ENCODE assay signal across 1 cellular context in genomic region chr19:20179946-20180345, GRCh38.
TF ChIP-seq lines count a peak whose summit lies in the region.

No MANE protein-coding gene starts in this region.

TF ChIP-seq in SK-N-SH, 30 proteins besides CTCF, POLR2A, EP300 and RAD21 (continued from another document):
- no peak for TF ChIP-seq IRF3 (IDR thresholded peaks at IDR 0.05; ENCODE audit: low read depth, low read length)
- TF ChIP-seq TEAD4 (IDR thresholded peaks at IDR 0.05; ENCODE audit: borderline replicate concordance, insufficient read depth), result no peak
- no peak for TF ChIP-seq FOXM1 (IDR thresholded peaks at IDR 0.05; ENCODE audit: low read depth)
- TF ChIP-seq, protein P1, sequence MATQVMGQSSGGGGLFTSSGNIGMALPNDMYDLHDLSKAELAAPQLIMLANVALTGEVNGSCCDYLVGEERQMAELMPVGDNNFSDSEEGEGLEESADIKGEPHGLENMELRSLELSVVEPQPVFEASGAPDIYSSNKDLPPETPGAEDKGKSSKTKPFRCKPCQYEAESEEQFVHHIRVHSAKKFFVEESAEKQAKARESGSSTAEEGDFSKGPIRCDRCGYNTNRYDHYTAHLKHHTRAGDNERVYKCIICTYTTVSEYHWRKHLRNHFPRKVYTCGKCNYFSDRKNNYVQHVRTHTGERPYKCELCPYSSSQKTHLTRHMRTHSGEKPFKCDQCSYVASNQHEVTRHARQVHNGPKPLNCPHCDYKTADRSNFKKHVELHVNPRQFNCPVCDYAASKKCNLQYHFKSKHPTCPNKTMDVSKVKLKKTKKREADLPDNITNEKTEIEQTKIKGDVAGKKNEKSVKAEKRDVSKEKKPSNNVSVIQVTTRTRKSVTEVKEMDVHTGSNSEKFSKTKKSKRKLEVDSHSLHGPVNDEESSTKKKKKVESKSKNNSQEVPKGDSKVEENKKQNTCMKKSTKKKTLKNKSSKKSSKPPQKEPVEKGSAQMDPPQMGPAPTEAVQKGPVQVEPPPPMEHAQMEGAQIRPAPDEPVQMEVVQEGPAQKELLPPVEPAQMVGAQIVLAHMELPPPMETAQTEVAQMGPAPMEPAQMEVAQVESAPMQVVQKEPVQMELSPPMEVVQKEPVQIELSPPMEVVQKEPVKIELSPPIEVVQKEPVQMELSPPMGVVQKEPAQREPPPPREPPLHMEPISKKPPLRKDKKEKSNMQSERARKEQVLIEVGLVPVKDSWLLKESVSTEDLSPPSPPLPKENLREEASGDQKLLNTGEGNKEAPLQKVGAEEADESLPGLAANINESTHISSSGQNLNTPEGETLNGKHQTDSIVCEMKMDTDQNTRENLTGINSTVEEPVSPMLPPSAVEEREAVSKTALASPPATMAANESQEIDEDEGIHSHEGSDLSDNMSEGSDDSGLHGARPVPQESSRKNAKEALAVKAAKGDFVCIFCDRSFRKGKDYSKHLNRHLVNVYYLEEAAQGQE (IDR thresholded peaks at IDR 0.05; ENCODE audit: low read depth, low read length), result no peak
- TF ChIP-seq TCF12 (IDR thresholded peaks at IDR 0.05), result peak; percentile 47; the same call in 1 of the 2 replicates
- TF ChIP-seq NRF1 (IDR thresholded peaks at IDR 0.05; ENCODE audit: low read depth, low read length), result no peak
- peak; percentile 17; the same call in 1 of the 2 replicates for TF ChIP-seq FOSL2 (IDR thresholded peaks at IDR 0.05; ENCODE audit: borderline replicate concordance, low read depth)
- TF ChIP-seq FOXJ3 (CRISPR knock-in tag; IDR thresholded peaks at IDR 0.05), result no peak
- TF ChIP-seq YY1 (IDR thresholded peaks at IDR 0.05; ENCODE audit: low read depth), result no peak
